8 cellular contexts compared by ENCODE assay signal in genomic region chr1:112704511-112704907, GRCh38.
A peak's percentile ranks its signal among the peaks of the same experiment; 100 is the strongest.
DNase-seq lines count a peak whose midpoint lies in the region; ATAC-seq and TF ChIP-seq lines count a peak whose summit lies in the region.

No MANE protein-coding gene starts in this region.

- peak overlapping the region; percentile 93 for H3K27ac Mint-ChIP-seq in T-helper 2 cell treated with Interferon-gamma antibody and Interleukin-4, amounts not matched to agents 5 μg/mL and 100 μg/mL, for 36 hours

- peaks cover 63% of the 10 kb centered on the region for H3K4me1 Mint-ChIP-seq in T-helper 2 cell treated with Interferon-gamma antibody and Interleukin-4, amounts not matched to agents 5 μg/mL and 100 μg/mL, for 36 hours (ENCODE audit: low read depth)

- no peak for TF ChIP-seq CTCF in fibroblast of pulmonary artery (IDR thresholded peaks at IDR 0.05; ENCODE audit: low read length, missing control alignments)

- peaks cover 11% of the 10 kb centered on the region for H3K27me3 Mint-ChIP-seq in T-helper 2 cell treated with Interferon-gamma antibody and Interleukin-4, amounts not matched to agents 5 μg/mL and 100 μg/mL, for 36 hours (ENCODE audit: low read depth)

- ATAC-seq in GM21447 (IDR thresholded peaks at IDR 0.05; ENCODE audit: unreplicated experiment) (peak; percentile 2), HG02588 (IDR thresholded peaks at IDR 0.05; ENCODE audit: unreplicated experiment) (no peak), GM21423 (IDR thresholded peaks at IDR 0.05; ENCODE audit: unreplicated experiment) (no peak)

- H3K36me3 Mint-ChIP-seq in T-helper 2 cell treated with Interferon-gamma antibody and Interleukin-4, amounts not matched to agents 5 μg/mL and 100 μg/mL, for 36 hours (ENCODE audit: low read depth), result peaks cover 24% of the 10 kb centered on the region

- peak overlapping the region; percentile 89 for H3K27ac ChIP-seq in rectal smooth muscle tissue (ENCODE audit: low read depth, low read length)

- no peaks in the 10 kb centered on the region for H3K27me3 ChIP-seq in rectal smooth muscle tissue (ENCODE audit: control insufficient read depth, insufficient read depth, low read length)

- peaks cover 44% of the 10 kb centered on the region for H3K4me1 ChIP-seq in rectal smooth muscle tissue (ENCODE audit: control insufficient read depth, insufficient read depth, low read length)

- H3K4me3 ChIP-seq in fibroblast of pulmonary artery (replicated peaks; ENCODE audit: low read depth, low read length) (peak overlapping the region; percentile 95), rectal smooth muscle tissue (ENCODE audit: low read length) (peak overlapping the region; percentile 79)

- H3K9ac ChIP-seq in rectal smooth muscle tissue (ENCODE audit: low read length), result no peak overlapping the region

- no peaks in the 10 kb centered on the region for H3K9me3 Mint-ChIP-seq in T-helper 2 cell treated with Interferon-gamma antibody and Interleukin-4, amounts not matched to agents 5 μg/mL and 100 μg/mL, for 36 hours

- peak overlapping the region; percentile 87 for H3K4me3 Mint-ChIP-seq in T-helper 2 cell treated with Interferon-gamma antibody and Interleukin-4, amounts not matched to agents 5 μg/mL and 100 μg/mL, for 36 hours

- peak; percentile 35 for DNase-seq in T-helper 2 cell treated with Interferon-gamma antibody and Interleukin-4, amounts not matched to agents 5 μg/mL and 100 μg/mL, for 36 hours (ENCODE audit: low spot score)
- DNase-seq in fibroblast of pulmonary artery (ENCODE audit: low read depth) (no peak), islet precursor cell (no peak), D341Med (ENCODE audit: low spot score) (no peak)

- H3K36me3 ChIP-seq in rectal smooth muscle tissue (ENCODE audit: control insufficient read depth, insufficient read depth, low read length), result peaks cover 11% of the 10 kb centered on the region
